ENCODE assay signal across 1 cellular context in genomic region chr5:146825033-146825432, GRCh38.
TF ChIP-seq lines count a peak whose summit lies in the region.

No MANE protein-coding gene starts in this region.

TF ChIP-seq in IMR-90, 13 proteins besides CTCF, POLR2A, EP300 and RAD21 (continued from another document):
- no peak for TF ChIP-seq CHD1 (IDR thresholded peaks at IDR 0.05; ENCODE audit: low read depth, low read length)
